In genomic region chr5:169412858-169413257, GRCh38 we compare ENCODE assay signal across 27 cellular contexts.
"Had no signal": no experiment of that assay in that cellular context is flagged by ENCODE, and none has a peak within 500 bp of the region (broad histone marks: within the 10 kb centered on the region; RNA-seq: fewer than 3 reads in every experiment).

No MANE protein-coding gene starts in this region.

- H3K9me3 ChIP-seq: ascending aorta, body of pancreas had no signal

- H3K36me3 ChIP-seq: ascending aorta had no signal

- H3K4me1 ChIP-seq: ascending aorta, body of pancreas had no signal

- ATAC-seq: activated CD8-positive, alpha-beta T cell treated with anti-CD3 and anti-CD28 coated beads for 36 hours; activated T-cell treated with anti-CD3 and anti-CD28 coated beads, Interleukin-2, amount 50 U/mL, for 72 hours; body of pancreas; K562; PC-3; T-cell had no signal

- H3K27me3 ChIP-seq: ascending aorta, body of pancreas had no signal

- H3K27ac ChIP-seq: ascending aorta, body of pancreas, SK-N-MC, VCaP had no signal

- DNase-seq: activated CD4-positive, alpha-beta T cell treated with anti-CD3 and anti-CD28 coated beads, Interleukin-2, amount 10 ng/mL, durations not matched to agents 7 days and 5 days; activated CD4-positive, CD25-positive, alpha-beta regulatory T cell; activated CD8-positive, alpha-beta memory T cell treated with anti-CD3 and anti-CD28 coated beads, Interleukin-2, amount 50 U/mL, for 4 hours; activated CD8-positive, alpha-beta T cell treated with anti-CD3 and anti-CD28 coated beads for 36 hours; activated naive CD4-positive, alpha-beta T cell treated with anti-CD3 and anti-CD28 coated beads, Interleukin-2, amount 50 U/mL, for 16 hours; activated naive CD8-positive, alpha-beta T cell treated with anti-CD3 and anti-CD28 coated beads, Interleukin-2, amount 10 ng/mL, durations not matched to agents 7 days and 5 days; activated T-cell treated with anti-CD3 and anti-CD28 coated beads, Interleukin-2, amount 50 U/mL, for 72 hours; body of pancreas; central memory CD4-positive, alpha-beta T cell; Karpas-422; MM.1S; NCI-H1105; NCI-H1436; NCI-H1694 treated with DMSO at 0.1 percent for 48 hours; NCI-H2029 treated with DMSO at 0.1 percent for 48 hours; NCI-H345; NCI-H510A; NCI-H526 treated with DMSO at 0.1 percent for 48 hours; PC-3; SHP77; T-cell; T-helper 2 cell; T1000 had no signal

- H3K4me3 ChIP-seq: ascending aorta, body of pancreas, K562, SK-N-MC had no signal
